In the genomic region with DNA sequence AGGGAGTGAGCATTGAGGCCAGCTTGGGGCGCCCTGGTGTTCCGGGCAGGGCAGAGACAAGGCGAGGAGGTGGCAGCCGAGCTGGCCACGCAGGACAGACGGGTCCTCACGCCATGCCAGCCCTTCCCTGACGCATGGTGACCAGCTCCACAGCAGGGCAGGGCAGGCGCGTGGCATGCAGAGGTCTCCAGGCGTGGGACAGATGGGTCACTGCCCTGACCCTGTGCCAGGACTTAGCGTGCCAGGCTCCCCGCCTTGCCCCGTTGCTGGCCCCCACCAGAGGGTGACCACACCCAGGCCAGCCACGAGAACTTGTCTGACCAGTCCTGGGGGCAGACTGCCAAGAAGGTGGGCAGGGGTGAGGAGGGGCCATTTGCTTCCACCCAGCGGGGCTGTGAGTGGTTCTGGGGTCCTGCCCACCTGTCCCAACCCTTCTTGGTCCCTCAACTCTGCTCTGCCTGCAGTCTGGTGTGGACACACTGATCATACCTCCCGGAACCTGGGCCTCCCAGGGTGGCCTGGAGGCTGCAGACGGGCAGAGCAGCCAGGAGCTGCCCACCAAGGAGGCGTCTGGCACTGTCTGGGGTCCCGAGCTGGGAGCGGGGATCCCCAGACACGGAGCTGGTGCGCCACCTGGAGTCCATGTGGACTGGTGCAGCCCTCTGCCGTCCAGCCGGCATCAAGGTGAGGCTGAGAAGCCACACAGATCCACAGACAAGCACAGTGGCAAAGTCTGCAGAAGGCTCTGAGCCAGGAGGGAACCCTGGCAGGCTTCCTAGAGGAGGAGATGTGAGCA, we compare ENCODE assay signal across 1 cellular context.
A peak's percentile ranks its signal among the peaks of the same experiment; 100 is the strongest.
TF ChIP-seq lines count a peak whose summit lies in the region.

A gene (plus strand): TSS at position 446 of the 796 bp plus-strand sequence. CDS start 834 bp downstream, outside the sequence.

TF ChIP-seq in HepG2, 621 proteins besides CTCF, POLR2A, EP300 and RAD21 (continued from another document and continues in another):
- TF ChIP-seq, protein P1, sequence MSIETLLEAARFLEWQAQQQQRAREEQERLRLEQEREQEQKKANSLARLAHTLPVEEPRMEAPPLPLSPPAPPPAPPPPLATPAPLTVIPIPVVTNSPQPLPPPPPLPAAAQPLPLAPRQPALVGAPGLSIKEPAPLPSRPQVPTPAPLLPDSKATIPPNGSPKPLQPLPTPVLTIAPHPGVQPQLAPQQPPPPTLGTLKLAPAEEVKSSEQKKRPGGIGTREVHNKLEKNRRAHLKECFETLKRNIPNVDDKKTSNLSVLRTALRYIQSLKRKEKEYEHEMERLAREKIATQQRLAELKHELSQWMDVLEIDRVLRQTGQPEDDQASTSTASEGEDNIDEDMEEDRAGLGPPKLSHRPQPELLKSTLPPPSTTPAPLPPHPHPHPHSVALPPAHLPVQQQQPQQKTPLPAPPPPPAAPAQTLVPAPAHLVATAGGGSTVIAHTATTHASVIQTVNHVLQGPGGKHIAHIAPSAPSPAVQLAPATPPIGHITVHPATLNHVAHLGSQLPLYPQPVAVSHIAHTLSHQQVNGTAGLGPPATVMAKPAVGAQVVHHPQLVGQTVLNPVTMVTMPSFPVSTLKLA (IDR thresholded peaks at IDR 0.05) = 0 out of 2 replicates have a peak, but pooled peaks have one; percentile 25
- TF ChIP-seq NCOA1 (CRISPR knock-in tag; IDR thresholded peaks at IDR 0.05) (peak; percentile 90), RXRB (CRISPR knock-in tag; IDR thresholded peaks at IDR 0.05; ENCODE audit: borderline replicate concordance) (peak; percentile 34; the same call in 1 of the 2 replicates), KDM3A (CRISPR knock-in tag; IDR thresholded peaks at IDR 0.05; ENCODE audit: low read depth) (0 out of 2 replicates have a peak, but pooled peaks have one; percentile 20), PHF8 (CRISPR knock-in tag; IDR thresholded peaks at IDR 0.05) (peak; percentile 34; the same call in 1 of the 2 replicates), RFX1 (IDR thresholded peaks at IDR 0.05) (no peak), TSC22D2 (CRISPR knock-in tag; IDR thresholded peaks at IDR 0.05; ENCODE audit: borderline replicate concordance) (0 out of 2 replicates have a peak, but pooled peaks have one; percentile 23), TCF7 (IDR thresholded peaks at IDR 0.05; ENCODE audit: low read depth) (no peak), PAWR (CRISPR knock-in tag; IDR thresholded peaks at IDR 0.05; ENCODE audit: borderline replicate concordance) (no peak), PHB2 (IDR thresholded peaks at IDR 0.05; ENCODE audit: partially characterized antibody) (no peak), ZNF468 (CRISPR knock-in tag; IDR thresholded peaks at IDR 0.05) (no peak), SALL1 (CRISPR knock-in tag; IDR thresholded peaks at IDR 0.05) (peak; percentile 55), ZNF121 (CRISPR knock-in tag; IDR thresholded peaks at IDR 0.05) (no peak), DR1 (CRISPR knock-in tag; IDR thresholded peaks at IDR 0.05) (no peak), RBAK (CRISPR knock-in tag; IDR thresholded peaks at IDR 0.05) (no peak)
- TF ChIP-seq, protein P2, sequence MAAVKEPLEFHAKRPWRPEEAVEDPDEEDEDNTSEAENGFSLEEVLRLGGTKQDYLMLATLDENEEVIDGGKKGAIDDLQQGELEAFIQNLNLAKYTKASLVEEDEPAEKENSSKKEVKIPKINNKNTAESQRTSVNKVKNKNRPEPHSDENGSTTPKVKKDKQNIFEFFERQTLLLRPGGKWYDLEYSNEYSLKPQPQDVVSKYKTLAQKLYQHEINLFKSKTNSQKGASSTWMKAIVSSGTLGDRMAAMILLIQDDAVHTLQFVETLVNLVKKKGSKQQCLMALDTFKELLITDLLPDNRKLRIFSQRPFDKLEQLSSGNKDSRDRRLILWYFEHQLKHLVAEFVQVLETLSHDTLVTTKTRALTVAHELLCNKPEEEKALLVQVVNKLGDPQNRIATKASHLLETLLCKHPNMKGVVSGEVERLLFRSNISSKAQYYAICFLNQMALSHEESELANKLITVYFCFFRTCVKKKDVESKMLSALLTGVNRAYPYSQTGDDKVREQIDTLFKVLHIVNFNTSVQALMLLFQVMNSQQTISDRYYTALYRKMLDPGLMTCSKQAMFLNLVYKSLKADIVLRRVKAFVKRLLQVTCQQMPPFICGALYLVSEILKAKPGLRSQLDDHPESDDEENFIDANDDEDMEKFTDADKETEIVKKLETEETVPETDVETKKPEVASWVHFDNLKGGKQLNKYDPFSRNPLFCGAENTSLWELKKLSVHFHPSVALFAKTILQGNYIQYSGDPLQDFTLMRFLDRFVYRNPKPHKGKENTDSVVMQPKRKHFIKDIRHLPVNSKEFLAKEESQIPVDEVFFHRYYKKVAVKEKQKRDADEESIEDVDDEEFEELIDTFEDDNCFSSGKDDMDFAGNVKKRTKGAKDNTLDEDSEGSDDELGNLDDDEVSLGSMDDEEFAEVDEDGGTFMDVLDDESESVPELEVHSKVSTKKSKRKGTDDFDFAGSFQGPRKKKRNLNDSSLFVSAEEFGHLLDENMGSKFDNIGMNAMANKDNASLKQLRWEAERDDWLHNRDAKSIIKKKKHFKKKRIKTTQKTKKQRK (IDR thresholded peaks at IDR 0.05; ENCODE audit: low read length) = no peak
- TF ChIP-seq, protein P3, sequence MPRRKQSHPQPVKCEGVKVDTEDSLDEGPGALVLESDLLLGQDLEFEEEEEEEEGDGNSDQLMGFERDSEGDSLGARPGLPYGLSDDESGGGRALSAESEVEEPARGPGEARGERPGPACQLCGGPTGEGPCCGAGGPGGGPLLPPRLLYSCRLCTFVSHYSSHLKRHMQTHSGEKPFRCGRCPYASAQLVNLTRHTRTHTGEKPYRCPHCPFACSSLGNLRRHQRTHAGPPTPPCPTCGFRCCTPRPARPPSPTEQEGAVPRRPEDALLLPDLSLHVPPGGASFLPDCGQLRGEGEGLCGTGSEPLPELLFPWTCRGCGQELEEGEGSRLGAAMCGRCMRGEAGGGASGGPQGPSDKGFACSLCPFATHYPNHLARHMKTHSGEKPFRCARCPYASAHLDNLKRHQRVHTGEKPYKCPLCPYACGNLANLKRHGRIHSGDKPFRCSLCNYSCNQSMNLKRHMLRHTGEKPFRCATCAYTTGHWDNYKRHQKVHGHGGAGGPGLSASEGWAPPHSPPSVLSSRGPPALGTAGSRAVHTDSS (CRISPR knock-in tag; conservative IDR thresholded peaks at IDR 0.05) = no peak
- TF ChIP-seq, protein P4, sequence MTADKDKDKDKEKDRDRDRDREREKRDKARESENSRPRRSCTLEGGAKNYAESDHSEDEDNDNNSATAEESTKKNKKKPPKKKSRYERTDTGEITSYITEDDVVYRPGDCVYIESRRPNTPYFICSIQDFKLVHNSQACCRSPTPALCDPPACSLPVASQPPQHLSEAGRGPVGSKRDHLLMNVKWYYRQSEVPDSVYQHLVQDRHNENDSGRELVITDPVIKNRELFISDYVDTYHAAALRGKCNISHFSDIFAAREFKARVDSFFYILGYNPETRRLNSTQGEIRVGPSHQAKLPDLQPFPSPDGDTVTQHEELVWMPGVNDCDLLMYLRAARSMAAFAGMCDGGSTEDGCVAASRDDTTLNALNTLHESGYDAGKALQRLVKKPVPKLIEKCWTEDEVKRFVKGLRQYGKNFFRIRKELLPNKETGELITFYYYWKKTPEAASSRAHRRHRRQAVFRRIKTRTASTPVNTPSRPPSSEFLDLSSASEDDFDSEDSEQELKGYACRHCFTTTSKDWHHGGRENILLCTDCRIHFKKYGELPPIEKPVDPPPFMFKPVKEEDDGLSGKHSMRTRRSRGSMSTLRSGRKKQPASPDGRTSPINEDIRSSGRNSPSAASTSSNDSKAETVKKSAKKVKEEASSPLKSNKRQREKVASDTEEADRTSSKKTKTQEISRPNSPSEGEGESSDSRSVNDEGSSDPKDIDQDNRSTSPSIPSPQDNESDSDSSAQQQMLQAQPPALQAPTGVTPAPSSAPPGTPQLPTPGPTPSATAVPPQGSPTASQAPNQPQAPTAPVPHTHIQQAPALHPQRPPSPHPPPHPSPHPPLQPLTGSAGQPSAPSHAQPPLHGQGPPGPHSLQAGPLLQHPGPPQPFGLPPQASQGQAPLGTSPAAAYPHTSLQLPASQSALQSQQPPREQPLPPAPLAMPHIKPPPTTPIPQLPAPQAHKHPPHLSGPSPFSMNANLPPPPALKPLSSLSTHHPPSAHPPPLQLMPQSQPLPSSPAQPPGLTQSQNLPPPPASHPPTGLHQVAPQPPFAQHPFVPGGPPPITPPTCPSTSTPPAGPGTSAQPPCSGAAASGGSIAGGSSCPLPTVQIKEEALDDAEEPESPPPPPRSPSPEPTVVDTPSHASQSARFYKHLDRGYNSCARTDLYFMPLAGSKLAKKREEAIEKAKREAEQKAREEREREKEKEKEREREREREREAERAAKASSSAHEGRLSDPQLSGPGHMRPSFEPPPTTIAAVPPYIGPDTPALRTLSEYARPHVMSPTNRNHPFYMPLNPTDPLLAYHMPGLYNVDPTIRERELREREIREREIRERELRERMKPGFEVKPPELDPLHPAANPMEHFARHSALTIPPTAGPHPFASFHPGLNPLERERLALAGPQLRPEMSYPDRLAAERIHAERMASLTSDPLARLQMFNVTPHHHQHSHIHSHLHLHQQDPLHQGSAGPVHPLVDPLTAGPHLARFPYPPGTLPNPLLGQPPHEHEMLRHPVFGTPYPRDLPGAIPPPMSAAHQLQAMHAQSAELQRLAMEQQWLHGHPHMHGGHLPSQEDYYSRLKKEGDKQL (CRISPR knock-in tag; IDR thresholded peaks at IDR 0.05; ENCODE audit: low read depth) = no peak
- TF ChIP-seq, protein P5, sequence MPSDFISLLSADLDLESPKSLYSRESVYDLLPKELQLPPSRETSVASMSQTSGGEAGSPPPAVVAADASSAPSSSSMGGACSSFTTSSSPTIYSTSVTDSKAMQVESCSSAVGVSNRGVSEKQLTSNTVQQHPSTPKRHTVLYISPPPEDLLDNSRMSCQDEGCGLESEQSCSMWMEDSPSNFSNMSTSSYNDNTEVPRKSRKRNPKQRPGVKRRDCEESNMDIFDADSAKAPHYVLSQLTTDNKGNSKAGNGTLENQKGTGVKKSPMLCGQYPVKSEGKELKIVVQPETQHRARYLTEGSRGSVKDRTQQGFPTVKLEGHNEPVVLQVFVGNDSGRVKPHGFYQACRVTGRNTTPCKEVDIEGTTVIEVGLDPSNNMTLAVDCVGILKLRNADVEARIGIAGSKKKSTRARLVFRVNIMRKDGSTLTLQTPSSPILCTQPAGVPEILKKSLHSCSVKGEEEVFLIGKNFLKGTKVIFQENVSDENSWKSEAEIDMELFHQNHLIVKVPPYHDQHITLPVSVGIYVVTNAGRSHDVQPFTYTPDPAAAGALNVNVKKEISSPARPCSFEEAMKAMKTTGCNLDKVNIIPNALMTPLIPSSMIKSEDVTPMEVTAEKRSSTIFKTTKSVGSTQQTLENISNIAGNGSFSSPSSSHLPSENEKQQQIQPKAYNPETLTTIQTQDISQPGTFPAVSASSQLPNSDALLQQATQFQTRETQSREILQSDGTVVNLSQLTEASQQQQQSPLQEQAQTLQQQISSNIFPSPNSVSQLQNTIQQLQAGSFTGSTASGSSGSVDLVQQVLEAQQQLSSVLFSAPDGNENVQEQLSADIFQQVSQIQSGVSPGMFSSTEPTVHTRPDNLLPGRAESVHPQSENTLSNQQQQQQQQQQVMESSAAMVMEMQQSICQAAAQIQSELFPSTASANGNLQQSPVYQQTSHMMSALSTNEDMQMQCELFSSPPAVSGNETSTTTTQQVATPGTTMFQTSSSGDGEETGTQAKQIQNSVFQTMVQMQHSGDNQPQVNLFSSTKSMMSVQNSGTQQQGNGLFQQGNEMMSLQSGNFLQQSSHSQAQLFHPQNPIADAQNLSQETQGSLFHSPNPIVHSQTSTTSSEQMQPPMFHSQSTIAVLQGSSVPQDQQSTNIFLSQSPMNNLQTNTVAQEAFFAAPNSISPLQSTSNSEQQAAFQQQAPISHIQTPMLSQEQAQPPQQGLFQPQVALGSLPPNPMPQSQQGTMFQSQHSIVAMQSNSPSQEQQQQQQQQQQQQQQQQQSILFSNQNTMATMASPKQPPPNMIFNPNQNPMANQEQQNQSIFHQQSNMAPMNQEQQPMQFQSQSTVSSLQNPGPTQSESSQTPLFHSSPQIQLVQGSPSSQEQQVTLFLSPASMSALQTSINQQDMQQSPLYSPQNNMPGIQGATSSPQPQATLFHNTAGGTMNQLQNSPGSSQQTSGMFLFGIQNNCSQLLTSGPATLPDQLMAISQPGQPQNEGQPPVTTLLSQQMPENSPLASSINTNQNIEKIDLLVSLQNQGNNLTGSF (CRISPR knock-in tag; IDR thresholded peaks at IDR 0.05) = no peak
- TF ChIP-seq, protein P6, sequence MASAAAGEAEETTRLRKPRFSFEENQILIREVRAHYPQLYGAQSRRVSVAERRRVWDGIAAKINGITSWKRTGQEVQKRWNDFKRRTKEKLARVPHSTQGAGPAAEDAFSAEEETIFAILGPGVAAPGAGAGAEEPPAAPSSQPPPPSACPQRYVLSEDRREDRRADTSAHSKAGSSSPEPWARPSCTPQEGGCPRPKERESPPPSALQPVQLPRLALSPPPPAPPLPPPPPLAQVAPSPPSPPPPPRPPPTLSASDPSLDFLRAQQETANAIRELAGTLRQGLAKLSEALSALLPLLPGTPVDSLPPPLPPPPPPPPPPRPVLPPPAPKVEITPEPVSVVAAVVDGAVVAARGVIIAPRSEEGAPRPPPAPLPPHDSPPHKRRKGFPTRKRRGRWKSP (CRISPR knock-in tag; IDR thresholded peaks at IDR 0.05) = no peak
- TF ChIP-seq, protein P7, sequence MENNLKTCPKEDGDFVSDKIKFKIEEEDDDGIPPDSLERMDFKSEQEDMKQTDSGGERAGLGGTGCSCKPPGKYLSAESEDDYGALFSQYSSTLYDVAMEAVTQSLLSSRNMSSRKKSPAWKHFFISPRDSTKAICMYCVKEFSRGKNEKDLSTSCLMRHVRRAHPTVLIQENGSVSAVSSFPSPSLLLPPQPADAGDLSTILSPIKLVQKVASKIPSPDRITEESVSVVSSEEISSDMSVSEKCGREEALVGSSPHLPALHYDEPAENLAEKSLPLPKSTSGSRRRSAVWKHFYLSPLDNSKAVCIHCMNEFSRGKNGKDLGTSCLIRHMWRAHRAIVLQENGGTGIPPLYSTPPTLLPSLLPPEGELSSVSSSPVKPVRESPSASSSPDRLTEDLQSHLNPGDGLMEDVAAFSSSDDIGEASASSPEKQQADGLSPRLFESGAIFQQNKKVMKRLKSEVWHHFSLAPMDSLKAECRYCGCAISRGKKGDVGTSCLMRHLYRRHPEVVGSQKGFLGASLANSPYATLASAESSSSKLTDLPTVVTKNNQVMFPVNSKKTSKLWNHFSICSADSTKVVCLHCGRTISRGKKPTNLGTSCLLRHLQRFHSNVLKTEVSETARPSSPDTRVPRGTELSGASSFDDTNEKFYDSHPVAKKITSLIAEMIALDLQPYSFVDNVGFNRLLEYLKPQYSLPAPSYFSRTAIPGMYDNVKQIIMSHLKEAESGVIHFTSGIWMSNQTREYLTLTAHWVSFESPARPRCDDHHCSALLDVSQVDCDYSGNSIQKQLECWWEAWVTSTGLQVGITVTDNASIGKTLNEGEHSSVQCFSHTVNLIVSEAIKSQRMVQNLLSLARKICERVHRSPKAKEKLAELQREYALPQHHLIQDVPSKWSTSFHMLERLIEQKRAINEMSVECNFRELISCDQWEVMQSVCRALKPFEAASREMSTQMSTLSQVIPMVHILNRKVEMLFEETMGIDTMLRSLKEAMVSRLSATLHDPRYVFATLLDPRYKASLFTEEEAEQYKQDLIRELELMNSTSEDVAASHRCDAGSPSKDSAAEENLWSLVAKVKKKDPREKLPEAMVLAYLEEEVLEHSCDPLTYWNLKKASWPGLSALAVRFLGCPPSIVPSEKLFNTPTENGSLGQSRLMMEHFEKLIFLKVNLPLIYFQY (CRISPR knock-in tag; IDR thresholded peaks at IDR 0.05; ENCODE audit: borderline replicate concordance) = peak; percentile 39; the same call in 1 of the 2 replicates
